In the genomic region with DNA sequence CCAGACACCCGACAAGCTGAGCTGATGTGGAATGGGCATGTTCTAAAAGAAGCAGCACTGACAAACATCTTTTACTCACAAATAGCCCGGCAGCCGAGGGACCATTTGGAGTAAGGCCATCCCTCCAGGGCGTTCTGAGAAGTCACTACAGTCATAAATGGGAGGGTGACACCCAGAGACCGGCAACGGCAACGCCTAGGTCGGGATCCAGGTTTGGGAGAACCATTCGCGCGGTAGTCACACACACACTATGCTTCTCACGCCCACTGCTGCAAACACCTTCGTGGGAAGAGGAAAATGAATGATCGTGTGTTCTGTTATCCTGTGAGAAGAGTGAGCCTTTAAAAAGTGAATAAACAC, we compare ENCODE assay signal across 8 cellular contexts. TPM values are rescaled to one million over a fixed set of nuclear protein-coding genes. Genes with fewer than 3 reads are reported as not detected.
DNase-seq lines count a peak whose midpoint lies in the region; ATAC-seq and TF ChIP-seq lines count a peak whose summit lies in the region.

No MANE protein-coding gene starts in this region.

- H2BK5ac ChIP-seq in neuronal stem cell (ENCODE audit: low read length), result no peak overlapping the region

- peak overlapping the region; percentile 80 for H2BK15ac ChIP-seq in neuronal stem cell (ENCODE audit: low read length)

- H4K91ac ChIP-seq in neuronal stem cell (ENCODE audit: low read depth, low read length, poor library complexity), result no peak overlapping the region

- H3K4me3 Mint-ChIP-seq in activated naive CD8-positive, alpha-beta T cell treated with anti-CD3 and anti-CD28 coated beads, Interleukin-2, amount 50 U/mL, for 24 hours, result no peak overlapping the region
- H3K4me3 Mint-ChIP-seq in CD8-positive, alpha-beta T cell, result no peak overlapping the region
- no peak overlapping the region for H3K4me3 Mint-ChIP-seq in activated T-helper 17 cell treated with anti-CD3 and anti-CD28 coated beads, Interleukin-2, amount 50 U/mL, for 72 hours

- peak overlapping the region; percentile 43 for H2BK12ac ChIP-seq in neuronal stem cell (ENCODE audit: low read length)

- WGBS in esophagus, 2 donors, result 29 to 43% methylated on average over 14 of the region's 14 CpGs
- WGBS in neuronal stem cell (ENCODE audit: extremely low coverage in 2 of 2, insufficient read length in 2 of 2, insufficient replicate concordance in 1 of 2), 2 donors, result no CpG with 5 or more reads among the region's 14 CpGs

- no peaks in the 10 kb centered on the region for H4K20me1 ChIP-seq in OCI-LY1 (ENCODE audit: insufficient read depth, low read length)

- H3K4me3 ChIP-seq in ACC112 (ENCODE audit: low read depth, low read length) (peak overlapping the region; percentile 41), OCI-LY1 (ENCODE audit: low read depth, low read length, poor library complexity, severe bottlenecking) (peak overlapping the region; percentile 47), esophagus (ENCODE audit: low read depth in 1 of 2, low read length in 2 of 2) (no peak overlapping the region), neuronal stem cell (ENCODE audit: low read length in 2 of 2) (no peak overlapping the region)
- H3K4me3 ChIP-seq in CD8-positive, alpha-beta T cell (ENCODE audit: low read depth, low read length), result no peak overlapping the region

- H3F3A ChIP-seq in OCI-LY1 (ENCODE audit: insufficient read depth, low read length), result peaks cover 24% of the 10 kb centered on the region

- H3K9me3 ChIP-seq in OCI-LY1 (ENCODE audit: low read length), result no peaks in the 10 kb centered on the region
- H3K9me3 ChIP-seq in esophagus (ENCODE audit: control insufficient read depth in 2 of 2, insufficient read depth in 1 of 2, low read depth in 1 of 2, low read length in 1 of 2), result no peaks in the 10 kb centered on the region
- no peaks in the 10 kb centered on the region for H3K9me3 ChIP-seq in neuronal stem cell (replicated peaks in 1 of 2; ENCODE audit: control insufficient read depth in 2 of 2, insufficient read depth in 1 of 2, low read depth in 1 of 2, low read length in 2 of 2)
- H3K9me3 ChIP-seq in CD8-positive, alpha-beta T cell (ENCODE audit: low read length), result no peaks in the 10 kb centered on the region

- no peak overlapping the region for H3K4ac ChIP-seq in neuronal stem cell (ENCODE audit: low read length)

- TF ChIP-seq CTCF in OCI-LY1 (IDR thresholded peaks at IDR 0.05; ENCODE audit: low read length), result no peak
- no peak for TF ChIP-seq CTCF in CD8-positive, alpha-beta T cell (IDR thresholded peaks at IDR 0.05)

- H3K27ac ChIP-seq in ACC112 (ENCODE audit: low read depth, low read length) (peak overlapping the region; percentile 91), OCI-LY1 (ENCODE audit: low read depth, low read length, poor library complexity, severe bottlenecking) (peak overlapping the region; percentile 97), esophagus (ENCODE audit: low read depth in 2 of 2, low read length in 1 of 2) (peak overlapping the region; percentile 15 to 77), neuronal stem cell (replicated peaks; ENCODE audit: low read length) (no peak overlapping the region)
- H3K27ac ChIP-seq in CD8-positive, alpha-beta T cell (ENCODE audit: low read depth, low read length), result no peak overlapping the region

- H3K4me1 Mint-ChIP-seq in activated naive CD8-positive, alpha-beta T cell treated with anti-CD3 and anti-CD28 coated beads, Interleukin-2, amount 50 U/mL, for 24 hours, result peaks cover 33% of the 10 kb centered on the region
- H3K4me1 Mint-ChIP-seq in CD8-positive, alpha-beta T cell (ENCODE audit: low read depth), result no peaks in the 10 kb centered on the region
- no peaks in the 10 kb centered on the region for H3K4me1 Mint-ChIP-seq in activated T-helper 17 cell treated with anti-CD3 and anti-CD28 coated beads, Interleukin-2, amount 50 U/mL, for 72 hours

- peak overlapping the region; percentile 61 for H3K23ac ChIP-seq in neuronal stem cell (ENCODE audit: low read depth, low read length, poor library complexity)

- H3K4me2 ChIP-seq in OCI-LY1 (ENCODE audit: low read length) (peak overlapping the region; percentile 66), neuronal stem cell (ENCODE audit: insufficient read depth, low read length, poor library complexity, severe bottlenecking) (no peak overlapping the region)

- H3K36me3 ChIP-seq in ACC112 (ENCODE audit: insufficient read depth, low read length) (peaks cover 10% of the 10 kb centered on the region; the same call in 1 of the 2 replicates), OCI-LY1 (ENCODE audit: insufficient read depth, low read length) (peaks cover 32% of the 10 kb centered on the region; the same call in 1 of the 2 replicates), esophagus (ENCODE audit: control insufficient read depth in 2 of 2, insufficient read depth in 2 of 2, low read length in 1 of 2) (peaks cover 0 to 3% of the 10 kb centered on the region in 2 donors), neuronal stem cell (replicated peaks in 1 of 2; ENCODE audit: control insufficient read depth in 2 of 2, insufficient read depth in 2 of 2, low read length in 2 of 2) (peaks cover 0 to 4% of the 10 kb centered on the region in 2 donors)
- no peaks in the 10 kb centered on the region for H3K36me3 ChIP-seq in CD8-positive, alpha-beta T cell (ENCODE audit: insufficient read depth, low read length)

- no peaks in the 10 kb centered on the region for H3K36me3 Mint-ChIP-seq in activated naive CD8-positive, alpha-beta T cell treated with anti-CD3 and anti-CD28 coated beads, Interleukin-2, amount 50 U/mL, for 24 hours (ENCODE audit: low read depth)
- no peaks in the 10 kb centered on the region for H3K36me3 Mint-ChIP-seq in CD8-positive, alpha-beta T cell
- H3K36me3 Mint-ChIP-seq in activated T-helper 17 cell treated with anti-CD3 and anti-CD28 coated beads, Interleukin-2, amount 50 U/mL, for 72 hours (ENCODE audit: low read depth), result no peaks in the 10 kb centered on the region

- H3K27me3 ChIP-seq in ACC112 (ENCODE audit: insufficient read depth, low read length) (no peaks in the 10 kb centered on the region), OCI-LY1 (ENCODE audit: insufficient read depth, low read length) (no peaks in the 10 kb centered on the region), esophagus (ENCODE audit: control insufficient read depth in 1 of 2, insufficient read depth in 2 of 2, low read length in 2 of 2) (no peaks in the 10 kb centered on the region), neuronal stem cell (ENCODE audit: control insufficient read depth in 3 of 3, insufficient read depth in 3 of 3, low read depth in 1 of 3, low read length in 3 of 3) (no peaks in the 10 kb centered on the region)
- H3K27me3 ChIP-seq in CD8-positive, alpha-beta T cell (ENCODE audit: insufficient read depth, low read length), result no peaks in the 10 kb centered on the region

- CTCF ChIA-PET in CD8-positive, alpha-beta T cell (lab: Charles Lee), result no interaction called here

- H3K9me2 ChIP-seq in OCI-LY1 (ENCODE audit: low read depth, low read length), result no peaks in the 10 kb centered on the region

- H3K79me1 ChIP-seq in neuronal stem cell (ENCODE audit: low read depth, low read length), result peaks cover 5% of the 10 kb centered on the region

- H3K4me1 ChIP-seq in ACC112 (ENCODE audit: control insufficient read depth, insufficient read depth, low read length, unreplicated experiment) (peaks cover 67% of the 10 kb centered on the region), OCI-LY1 (ENCODE audit: insufficient read depth, low read length, severe bottlenecking) (peaks cover 95% of the 10 kb centered on the region), esophagus (ENCODE audit: control insufficient read depth in 2 of 2, insufficient read depth in 2 of 2, low read length in 1 of 2) (peaks cover 5 to 23% of the 10 kb centered on the region in 2 donors), neuronal stem cell (ENCODE audit: control insufficient read depth in 2 of 2, insufficient read depth in 1 of 2, low read depth in 1 of 2, low read length in 2 of 2) (peaks cover 0 to 10% of the 10 kb centered on the region in 2 donors)
- no peaks in the 10 kb centered on the region for H3K4me1 ChIP-seq in CD8-positive, alpha-beta T cell (ENCODE audit: insufficient read depth, low read length)

- H3K9ac ChIP-seq in OCI-LY1 (ENCODE audit: low read length), result peak overlapping the region; percentile 70
- no peak overlapping the region for H3K9ac ChIP-seq in neuronal stem cell (ENCODE audit: low read depth, low read length, poor library complexity)

- no peak overlapping the region for H2BK120ac ChIP-seq in neuronal stem cell (ENCODE audit: low read depth, low read length)

- no peak overlapping the region for H3K27ac Mint-ChIP-seq in activated naive CD8-positive, alpha-beta T cell treated with anti-CD3 and anti-CD28 coated beads, Interleukin-2, amount 50 U/mL, for 24 hours
- H3K27ac Mint-ChIP-seq in CD8-positive, alpha-beta T cell, result no peak overlapping the region
- no peak overlapping the region for H3K27ac Mint-ChIP-seq in activated T-helper 17 cell treated with anti-CD3 and anti-CD28 coated beads, Interleukin-2, amount 50 U/mL, for 72 hours

- POLR2A ChIA-PET in CD8-positive, alpha-beta T cell (lab: Charles Lee), result no interaction called here

- H2AFZ ChIP-seq in ACC112 (ENCODE audit: low read length, unreplicated experiment) (no peak overlapping the region), OCI-LY1 (ENCODE audit: low read length) (no peak overlapping the region), neuronal stem cell (ENCODE audit: low read length) (no peak overlapping the region)

- peak overlapping the region; percentile 89 for H3K18ac ChIP-seq in neuronal stem cell (ENCODE audit: low read length)

- ATAC-seq in activated naive CD8-positive, alpha-beta T cell treated with anti-CD3 and anti-CD28 coated beads, Interleukin-2, amount 50 U/mL, for 24 hours, result no peak
- no peak for ATAC-seq in CD8-positive, alpha-beta T cell
- ATAC-seq in activated T-helper 17 cell treated with anti-CD3 and anti-CD28 coated beads, Interleukin-2, amount 50 U/mL, for 72 hours (replicated peaks), result no peak

- no peak overlapping the region for H4K8ac ChIP-seq in neuronal stem cell (ENCODE audit: low read depth, low read length)

- peaks cover 86% of the 10 kb centered on the region for H3K79me2 ChIP-seq in ACC112 (ENCODE audit: control insufficient read depth, insufficient read depth, low read length, unreplicated experiment)
- H3K79me2 ChIP-seq in OCI-LY1 (ENCODE audit: insufficient read depth, low read length), result peaks cover 56% of the 10 kb centered on the region

- H2AK5ac ChIP-seq in neuronal stem cell (ENCODE audit: low read depth, low read length), result no peak overlapping the region

- H3K27me3 Mint-ChIP-seq in activated naive CD8-positive, alpha-beta T cell treated with anti-CD3 and anti-CD28 coated beads, Interleukin-2, amount 50 U/mL, for 24 hours, result peaks cover 5% of the 10 kb centered on the region
- H3K27me3 Mint-ChIP-seq in CD8-positive, alpha-beta T cell (ENCODE audit: low read depth), result peaks cover 7% of the 10 kb centered on the region
- H3K27me3 Mint-ChIP-seq in activated T-helper 17 cell treated with anti-CD3 and anti-CD28 coated beads, Interleukin-2, amount 50 U/mL, for 72 hours, result peaks cover 5% of the 10 kb centered on the region

- no peak overlapping the region for H3K14ac ChIP-seq in neuronal stem cell (ENCODE audit: low read length)

- intact Hi-C loops in CD8-positive, alpha-beta T cell (cut with DNase I, micrococcal nuclease), result no loop called here

- H3K9me3 Mint-ChIP-seq in activated naive CD8-positive, alpha-beta T cell treated with anti-CD3 and anti-CD28 coated beads, Interleukin-2, amount 50 U/mL, for 24 hours, result no peaks in the 10 kb centered on the region
- no peaks in the 10 kb centered on the region for H3K9me3 Mint-ChIP-seq in CD8-positive, alpha-beta T cell
- no peaks in the 10 kb centered on the region for H3K9me3 Mint-ChIP-seq in activated T-helper 17 cell treated with anti-CD3 and anti-CD28 coated beads, Interleukin-2, amount 50 U/mL, for 72 hours

- DNase-seq in neuronal stem cell (ENCODE audit: low spot score), result no peak
- no peak for DNase-seq in OCI-M2 (lab: John Stamatoyannopoulos, UW; ENCODE audit: unreplicated experiment)
- no peak for DNase-seq in activated naive CD8-positive, alpha-beta T cell treated with anti-CD3 and anti-CD28 coated beads, Interleukin-2, amount 50 U/mL, for 24 hours
- DNase-seq in CD8-positive, alpha-beta T cell, result no peak

RNA-seq across cellular contexts. Expression of a gene that starts 9.8 kb away (rescaled TPM):
- 1 to 10 TPM; 2.7 to 3.4 TPM for polyA plus RNA-seq in esophagus
- 19.8 TPM for polyA plus RNA-seq in neuronal stem cell (2013, experiment 1 of 2)
- 19.8 TPM for polyA plus RNA-seq in neuronal stem cell (2013, experiment 2 of 2)
- total RNA-seq in CD8-positive, alpha-beta T cell, result under 1 TPM; 0.24 to 0.33 TPM
- total RNA-seq in activated T-helper 17 cell treated with anti-CD3 and anti-CD28 coated beads, Interleukin-2, amount 50 U/mL, for 72 hours, result under 1 TPM; 0.37 to 0.71 TPM

Comparison
In these comparisons a context has a peak if more than half of its experiments do, and no peak if none do; other contexts are left out.
1. H3K27ac ChIP-seq: peak in ACC112 (single experiment), OCI-LY1 (single experiment) and esophagus (2 of 2); none in neuronal stem cell (single experiment) and CD8-positive, alpha-beta T cell (single experiment).
2. H3K4me3 ChIP-seq: peak in ACC112 (single experiment) and OCI-LY1 (single experiment); none in esophagus (0 of 2), neuronal stem cell (0 of 2) and CD8-positive, alpha-beta T cell (single experiment).